In the genomic region with DNA sequence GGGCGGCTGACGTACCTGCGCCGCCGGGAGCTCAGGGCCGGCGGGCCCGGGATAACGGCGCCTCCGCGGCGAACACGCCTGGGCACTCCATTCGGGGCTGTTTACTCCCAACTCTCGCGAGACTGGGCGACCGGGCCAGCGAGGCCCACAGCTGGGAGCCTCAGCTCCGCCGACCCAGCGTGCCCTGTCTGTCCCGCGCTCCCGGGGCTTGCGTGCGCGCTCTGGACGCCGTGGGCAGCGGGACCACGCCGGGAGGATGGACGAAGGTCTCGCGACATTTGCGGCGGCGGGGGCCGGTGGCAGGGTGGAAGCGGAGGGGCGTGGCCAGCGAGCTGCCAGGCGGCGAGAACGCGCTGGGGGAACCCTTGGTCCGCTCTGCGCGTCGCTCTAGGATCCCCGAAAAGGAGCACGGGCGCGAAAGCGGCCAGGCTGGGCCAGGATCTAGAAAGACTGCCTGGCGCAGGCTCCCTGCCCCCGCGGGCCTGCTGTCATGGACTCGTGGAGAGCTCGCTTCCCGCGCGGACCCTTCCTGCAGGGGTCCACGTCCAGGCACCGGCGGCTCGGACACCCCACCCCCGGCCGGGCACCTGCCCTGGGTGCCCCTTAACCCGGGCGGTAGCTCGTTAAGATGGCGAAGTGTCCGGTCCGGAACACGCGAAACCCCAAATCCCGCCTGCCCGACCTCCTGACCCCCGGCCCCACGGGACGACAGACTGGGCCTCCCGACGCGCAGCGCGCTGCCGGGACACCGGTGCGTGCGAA, we compare ENCODE assay signal across 8 cellular contexts. TPM values are rescaled to one million over a fixed set of nuclear protein-coding genes. Genes with fewer than 3 reads are reported as not detected.
A peak's percentile ranks its signal among the peaks of the same experiment; 100 is the strongest.
DNase-seq lines count a peak whose midpoint lies in the region; ATAC-seq and TF ChIP-seq lines count a peak whose summit lies in the region.

A gene (minus strand): TSS at position 223 of the 762 bp plus-strand sequence. CDS start 15,159 bp downstream, outside the sequence.

- H3K9me3 Mint-ChIP-seq in activated B cell treated with CpG ODN at 0.5 μM for 24 hours: no peaks in the 10 kb centered on the region

- H3K4me3 Mint-ChIP-seq in activated B cell treated with CpG ODN at 0.5 μM for 24 hours: peak within 1 kb of the TSS; percentile 92

- in situ Hi-C loops in GM18951 (cut with MboI; ENCODE audit: low sequenced_read_pairs, unreplicated experiment): no loop called here

- peak within 1 kb of the TSS; percentile 89 for H3K27ac Mint-ChIP-seq in activated B cell treated with CpG ODN at 0.5 μM for 24 hours

- POLR2A ChIA-PET in activated B cell treated with CpG ODN at 0.5 μM for 24 hours (lab: Charles Lee): interaction anchor here (0.9 to 4.9 kb wide), 17 partner anchors 9 to 489 kb away, joined by 3 to 47 read pairs (median 4); a partner anchor contains a TSS

- TF ChIP-seq POLR2A in GM18951 (IDR thresholded peaks at IDR 0.05; ENCODE audit: extremely low read depth, insufficient read depth, insufficient read length): peak; percentile 84

- intact Hi-C loops in activated B cell treated with CpG ODN at 0.5 μM for 24 hours (cut with micrococcal nuclease): loop anchor here (1.0 kb wide), 3 partner anchors 16 to 29 kb away; a partner anchor contains a TSS

- H3K27me3 Mint-ChIP-seq in activated B cell treated with CpG ODN at 0.5 μM for 24 hours: no peaks in the 10 kb centered on the region

- H3K27ac ChIP-seq in caudate nucleus (ENCODE audit: low read depth, low read length): peak within 1 kb of the TSS; percentile 90

- peaks cover 25% of the 10 kb centered on the region for H3K4me1 Mint-ChIP-seq in activated B cell treated with CpG ODN at 0.5 μM for 24 hours

- CTCF ChIA-PET in activated B cell treated with CpG ODN at 0.5 μM for 24 hours (lab: Charles Lee): interaction anchor here (0.8 to 3.6 kb wide), 11 partner anchors 16 to 911 kb away, joined by 3 to 17 read pairs (median 6); a partner anchor contains a TSS

- ATAC-seq in HG03196 (IDR thresholded peaks at IDR 0.05; ENCODE audit: unreplicated experiment): peak; percentile 94
- peak; percentile 91 for ATAC-seq in activated B cell treated with CpG ODN at 0.5 μM for 24 hours (ENCODE audit: low read depth)

- peak; percentile 99 for DNase-seq in AG08395 (ENCODE audit: low spot score)
- peak; percentile 98 for DNase-seq in NCI-H226
- peak; percentile 99 for DNase-seq in activated B cell treated with CpG ODN at 0.5 μM for 24 hours
- DNase-seq in caudate nucleus (lab: John Stamatoyannopoulos, UW): peak; percentile 54 to 98 (median 95)
- peak; percentile 97 for DNase-seq in inferior parietal cortex (ENCODE audit: extremely low spot score)
- DNase-seq in stimulated activated CD4-positive, alpha-beta T cell treated with anti-CD3 and anti-CD28 coated beads, Interleukin-12 subunit alpha, Interleukin-12 subunit beta, amount 100 ng/mL, for 24 hours (ENCODE audit: low read depth in 2 of 2): peak; percentile 95 to 98

- peaks cover 8% of the 10 kb centered on the region for H3K36me3 Mint-ChIP-seq in activated B cell treated with CpG ODN at 0.5 μM for 24 hours (ENCODE audit: low read depth)

- no peak for TF ChIP-seq CTCF in activated B cell treated with CpG ODN at 0.5 μM for 24 hours (IDR thresholded peaks at IDR 0.05)

RNA-seq across cellular contexts. Expression of the gene that starts here (rescaled TPM):
- 74.1 and 79.2 TPM in 2 replicates for total RNA-seq in activated B cell treated with CpG ODN at 0.5 μM for 24 hours

Comparison
In these comparisons a context has a peak if more than half of its experiments do, and no peak if none do; other contexts are left out.
1. Peak in every context shown above with its lines: DNase-seq, ATAC-seq and H3K27ac ChIP-seq.